In genomic region chr9:93184439-93185221, GRCh38 we compare ENCODE assay signal across 7 cellular contexts. TPM values are rescaled to one million over a fixed set of nuclear protein-coding genes. Genes with fewer than 3 reads are reported as not detected.
DNase-seq lines count a peak whose midpoint lies in the region; ATAC-seq and TF ChIP-seq lines count a peak whose summit lies in the region.

No MANE protein-coding gene starts in this region.

- H3K27me3 Mint-ChIP-seq in T-helper 17 cell, result peaks cover 57% of the 10 kb centered on the region

- peak overlapping the region; percentile 47; the same call in 1 of the 2 replicates for H3K27ac ChIP-seq in HCT116 (ENCODE audit: low read depth, low read length)
- peak overlapping the region; percentile 49 to 98 (median 85) for H3K27ac ChIP-seq in heart left ventricle

- H4K20me1 ChIP-seq in HCT116 (ENCODE audit: insufficient read depth), result no peaks in the 10 kb centered on the region

- H3K79me2 ChIP-seq in HCT116 (ENCODE audit: insufficient read depth, low read length), result peaks cover 28% of the 10 kb centered on the region; the same call in 1 of the 2 replicates

- H3K4me1 ChIP-seq in HCT116 (ENCODE audit: control insufficient read depth in 1 of 2, insufficient read depth in 2 of 2, low read length in 2 of 2), result peaks cover 5 to 13% of the 10 kb centered on the region in 2 experiments
- H3K4me1 ChIP-seq in heart left ventricle, result peaks cover 0 to 67% (median 19%) of the 10 kb centered on the region in 12 donors

- POLR2A ChIA-PET in HCT116 (lab: Charles Lee), result no interaction called here

- TF ChIP-seq POLR2A in HCT116 (IDR thresholded peaks at IDR 0.05; ENCODE audit: borderline replicate concordance, extremely low read depth, insufficient read depth, insufficient read length) (no peak), heart left ventricle (IDR thresholded peaks at IDR 0.05) (no peak)

- 1 to 3% (median 2%) methylated on average over 17 to 87 of the region's 87 CpGs for WGBS in heart left ventricle, 4 donors

- H3K36me3 Mint-ChIP-seq in T-helper 17 cell (ENCODE audit: low read depth), result peaks cover 6% of the 10 kb centered on the region

- no peaks in the 10 kb centered on the region; a peak in 1 of 4 replicates for H3K36me3 ChIP-seq in HCT116 (ENCODE audit: control insufficient read depth in 1 of 2, insufficient read depth in 2 of 2, low read length in 2 of 2)
- H3K36me3 ChIP-seq in heart left ventricle, result no peaks in the 10 kb centered on the region

- ATAC-seq in HCT116 (peak; percentile 67), T-helper 17 cell (peak; percentile 40), heart left ventricle (peak in 2 of 4 donors; percentile 9), HG03442 (IDR thresholded peaks at IDR 0.05; ENCODE audit: unreplicated experiment) (no peak)

- H3K27me3 ChIP-seq in HCT116 (ENCODE audit: insufficient read depth, low read length), result no peaks in the 10 kb centered on the region
- H3K27me3 ChIP-seq in heart left ventricle, result peaks cover 0 to 42% (median 0%) of the 10 kb centered on the region in 9 donors

- H3K27ac Mint-ChIP-seq in T-helper 17 cell, result no peak overlapping the region

- H3K4me1 Mint-ChIP-seq in T-helper 17 cell, result peaks cover 5% of the 10 kb centered on the region

- intact Hi-C loops in HCT116 (cut with micrococcal nuclease) (no loop called here), heart left ventricle (cut with DNase I) (loop anchor here in 1 of 10 donors (5.0 kb wide), 1 partner anchor 63 kb away; no protein-coding TSS in a partner anchor)

- H3K9me2 ChIP-seq in HCT116 (ENCODE audit: insufficient read depth), result no peaks in the 10 kb centered on the region

- H3K4me3 ChIP-seq in HCT116 (replicated peaks in 1 of 2; ENCODE audit: low read depth in 1 of 2, low read length in 2 of 2) (peak overlapping the region; percentile 52 to 68), heart left ventricle (peak overlapping the region; percentile 53 to 82 (median 61)), retinal pigment epithelial cell (ENCODE audit: low read length) (peak overlapping the region; percentile 65)

- H3K9me3 ChIP-seq in HCT116 (ENCODE audit: control insufficient read depth in 1 of 2, insufficient read depth in 1 of 2, low read depth in 1 of 2, low read length in 2 of 2), result no peaks in the 10 kb centered on the region
- peaks cover 3% of the 10 kb centered on the region for H3K9me3 ChIP-seq in T-helper 17 cell (ENCODE audit: control insufficient read depth, low read length, poor library complexity, severe bottlenecking)
- H3K9me3 ChIP-seq in heart left ventricle, result no peaks in the 10 kb centered on the region

- no peak for TF ChIP-seq RAD21 in HCT116 (IDR thresholded peaks at IDR 0.05; ENCODE audit: low read depth)

- peak overlapping the region; percentile 73 for H3K9ac ChIP-seq in HCT116 (ENCODE audit: low read length)

- peak overlapping the region; percentile 93 for H3K4me2 ChIP-seq in HCT116 (ENCODE audit: low read length)

- RAD21 ChIA-PET in HCT116 (lab: Charles Lee; ENCODE audit: low non-redundant PET in 1 of 2, low total read pairs in 2 of 2, uncharacterized antibody in 2 of 2, unreplicated experiment in 2 of 2), result no interaction called here

- BruUV-seq in HCT116 (replicated peaks; lab: Mats Ljungman, UMichigan), result no TSS peak

- peak overlapping the region; percentile 82 for H3K4me3 Mint-ChIP-seq in T-helper 17 cell

- no peak for DNase-seq in HCT116 (ENCODE audit: low read depth, low spot score)
- DNase-seq in T-helper 17 cell, result no peak
- DNase-seq in heart left ventricle, result peak in 2 of 5 donors; percentile 32 to 66
- DNase-seq in retinal pigment epithelial cell (ENCODE audit: low read depth), result no peak
- DNase-seq in central memory CD4-positive, alpha-beta T cell, result no peak
- DNase-seq in OCI-M1 (lab: John Stamatoyannopoulos, UW), result no peak

- no peak overlapping the region for H2AFZ ChIP-seq in HCT116 (ENCODE audit: low read depth, low read length, poor library complexity, severe bottlenecking)

- CTCF ChIA-PET in HCT116 (lab: Charles Lee), result no interaction called here

- no peak for TF ChIP-seq CTCF in HCT116 (IDR thresholded peaks at IDR 0.05 in 2 of 3, conservative IDR thresholded peaks at IDR 0.05 in 1 of 3; ENCODE audit: borderline replicate concordance in 1 of 3, insufficient read depth in 1 of 3, low read depth in 2 of 3, low read length in 2 of 3)
- TF ChIP-seq CTCF in heart left ventricle (IDR thresholded peaks at IDR 0.05), result no peak
- no peak for TF ChIP-seq CTCF in retinal pigment epithelial cell (conservative IDR thresholded peaks at IDR 0.05; ENCODE audit: low read depth, low read length)

TF ChIP-seq in HCT116, 20 proteins besides CTCF, POLR2A, EP300 and RAD21:
- TF ChIP-seq YY1 (IDR thresholded peaks at IDR 0.05; ENCODE audit: extremely low read depth, insufficient replicate concordance, low read depth, low read length) (no peak), CEBPB (IDR thresholded peaks at IDR 0.05; ENCODE audit: low read depth) (no peak), ZFX (IDR thresholded peaks at IDR 0.05) (0 out of 2 replicates have a peak, but pooled peaks have one; percentile 39)

RNA-seq across cellular contexts. Expression of gene WNK2, which starts 0.7 kb away (rescaled TPM):
- total RNA-seq in HCT116 (2021; ENCODE audit: unreplicated experiment), result 24.4 TPM
- polyA plus RNA-seq in HCT116 (2012), result 9.6 and 12.3 TPM in 2 replicates
- not detected for total RNA-seq in T-helper 17 cell
- total RNA-seq in heart left ventricle, result 100 to 1,000 TPM; 107 to 206 (median 129) TPM
- polyA plus RNA-seq in heart left ventricle, result 10 to 100 TPM; 29.4 to 97.5 TPM

RNA-seq across cellular contexts. Expression of gene NINJ1, which starts 50.6 kb away (rescaled TPM):
- 34.4 TPM for total RNA-seq in HCT116 (2021; ENCODE audit: unreplicated experiment)
- polyA plus RNA-seq in HCT116 (2012), result 61.5 and 66.1 TPM in 2 replicates
- 100 to 1,000 TPM; 169 to 219 TPM for total RNA-seq in T-helper 17 cell
- 10 to 100 TPM; 42.2 to 96.1 (median 56.3) TPM for total RNA-seq in heart left ventricle
- polyA plus RNA-seq in heart left ventricle, result 10 to 100 TPM; 52.0 to 52.9 TPM

Comparison
In these comparisons a context has a peak if more than half of its experiments do, and no peak if none do; other contexts are left out.
1. RNA of gene WNK2, which starts 0.7 kb away (total RNA-seq): 107 to 206 TPM in heart left ventricle and 24.4 TPM in HCT116 (single experiment); not detected in T-helper 17 cell; every median in the first group is over 10 times any median in the second.
2. Peak in every context shown above with its lines, with median percentiles within 50 percentile points of each other: H3K4me3 ChIP-seq.